In the genomic region with DNA sequence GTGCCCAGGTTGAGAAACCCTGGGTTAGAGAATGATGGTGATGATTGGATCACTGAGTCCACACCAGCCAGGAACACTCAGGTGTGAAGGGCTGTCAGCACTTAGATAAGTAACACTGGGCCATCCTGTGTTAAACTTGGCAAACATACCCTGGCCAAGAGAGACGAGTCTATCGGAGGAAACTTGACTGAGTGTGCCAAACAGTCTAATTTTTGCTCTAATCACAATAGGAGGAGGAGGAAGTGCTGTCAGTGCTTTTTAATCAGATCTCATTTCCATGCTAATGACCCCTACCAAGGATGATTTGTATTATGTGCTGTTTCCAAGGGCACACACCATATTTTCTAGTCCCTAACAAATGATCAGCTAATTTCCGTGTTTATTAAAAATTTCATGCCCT, we compare ENCODE assay signal across 17 cellular contexts.
"Had no signal": no experiment of that assay in that cellular context is flagged by ENCODE, and none has a peak within 500 bp of the region (broad histone marks: within the 10 kb centered on the region; RNA-seq: fewer than 3 reads in every experiment).

No MANE protein-coding gene starts in this region.

- H3K27ac ChIP-seq: ascending aorta, coronary artery, esophagus squamous epithelium, thyroid gland had no signal

- H3K27me3 ChIP-seq: ascending aorta, thyroid gland had no signal

- DNase-seq: activated CD4-positive, alpha-beta T cell treated with anti-CD3 and anti-CD28 coated beads, Interleukin-2, amount 50 U/mL, for 4 hours; activated gamma-delta T cell; effector CD8-positive, alpha-beta T cell; esophagus squamous epithelium; mammary epithelial cell; midbrain; nephron progenitor cell; occipital lobe; posterior cingulate gyrus; stimulated activated CD4-positive, alpha-beta T cell treated with anti-CD3 and anti-CD28 coated beads, Interleukin-12 subunit alpha, Interleukin-12 subunit beta, amount 100 ng/mL, for 4 hours; stimulated activated CD4-positive, alpha-beta T cell treated with anti-CD3 and anti-CD28 coated beads, Interleukin-1b, Interleukin-23, amount 100 ng/mL, for 48 hours; stimulated activated CD8-positive, alpha-beta memory T cell treated with anti-CD3 and anti-CD28 coated beads, Interleukin-4, amount 100 ng/mL, for 48 hours; stimulated activated naive CD4-positive, alpha-beta T cell; T-helper 2 cell; thyroid gland had no signal

- H3K9me3 ChIP-seq: ascending aorta, esophagus squamous epithelium, thyroid gland had no signal

- H3K4me3 ChIP-seq: ascending aorta, coronary artery, esophagus squamous epithelium, thyroid gland had no signal

- H3K4me1 ChIP-seq: ascending aorta, esophagus squamous epithelium, thyroid gland had no signal

- H3K36me3 ChIP-seq: ascending aorta, esophagus squamous epithelium, thyroid gland had no signal
